Comparison of ENCODE assay signal across 9 cellular contexts in genomic region chr2:232890896-232891601, GRCh38. TPM values are rescaled to one million over a fixed set of nuclear protein-coding genes. Genes with fewer than 3 reads are reported as not detected.
DNase-seq lines count a peak whose midpoint lies in the region; ATAC-seq and TF ChIP-seq lines count a peak whose summit lies in the region.
"Had no signal": no experiment of that assay in that cellular context is flagged by ENCODE, and none has a peak within 500 bp of the region (broad histone marks: within the 10 kb centered on the region; RNA-seq: fewer than 3 reads in every experiment).

No MANE protein-coding gene starts in this region.

- 13 to 16% (median 16%) methylated on average over 23 of the region's 23 CpGs for WGBS in psoas muscle, 3 donors

- TF ChIP-seq RAD21 in HCT116 (IDR thresholded peaks at IDR 0.05; ENCODE audit: low read depth), result peak; percentile 34; the same call in 1 of the 2 replicates

- H3K36me3 ChIP-seq in HCT116 (ENCODE audit: control insufficient read depth in 1 of 2, insufficient read depth in 2 of 2, low read length in 2 of 2) (no peaks in the 10 kb centered on the region), PC-9 (ENCODE audit: low read depth) (no peaks in the 10 kb centered on the region), psoas muscle (ENCODE audit: insufficient read depth in 1 of 2, low read depth in 1 of 2) (no peaks in the 10 kb centered on the region)

- H3K9me3 ChIP-seq in HCT116 (ENCODE audit: control insufficient read depth in 1 of 2, insufficient read depth in 1 of 2, low read depth in 1 of 2, low read length in 2 of 2) (no peaks in the 10 kb centered on the region), PC-9 (ENCODE audit: insufficient read depth, low read depth) (no peaks in the 10 kb centered on the region), psoas muscle (no peaks in the 10 kb centered on the region)

- no peak for TF ChIP-seq POLR2A in HCT116 (IDR thresholded peaks at IDR 0.05; ENCODE audit: borderline replicate concordance, extremely low read depth, insufficient read depth, insufficient read length)

- no peaks in the 10 kb centered on the region for H4K20me1 ChIP-seq in HCT116 (ENCODE audit: insufficient read depth)
- no peaks in the 10 kb centered on the region for H4K20me1 ChIP-seq in PC-9 (ENCODE audit: insufficient read depth)

- peak overlapping the region; percentile 39 for H2AFZ ChIP-seq in HCT116 (ENCODE audit: low read depth, low read length, poor library complexity, severe bottlenecking)
- no peak overlapping the region for H2AFZ ChIP-seq in PC-9

- H3K9ac ChIP-seq in HCT116 (ENCODE audit: low read length), result peak overlapping the region; percentile 58

- H3K4me2 ChIP-seq in HCT116 (ENCODE audit: low read length) (peak overlapping the region; percentile 97), PC-9 (no peak overlapping the region)

- peaks cover 21% of the 10 kb centered on the region; the same call in 1 of the 2 replicates for H3F3A ChIP-seq in PC-9 (ENCODE audit: insufficient read depth, low read depth)

- TSS peak; percentile 56 for BruUV-seq in HCT116 (replicated peaks; lab: Mats Ljungman, UMichigan)
- BruUV-seq in PC-9 (replicated peaks; lab: Mats Ljungman, UMichigan), result TSS peak; percentile 69

- no peak for TF ChIP-seq CTCF in HCT116 (IDR thresholded peaks at IDR 0.05 in 2 of 3, conservative IDR thresholded peaks at IDR 0.05 in 1 of 3; ENCODE audit: borderline replicate concordance in 1 of 3, insufficient read depth in 1 of 3, low read depth in 2 of 3, low read length in 2 of 3)
- TF ChIP-seq CTCF in PC-9 (conservative IDR thresholded peaks at IDR 0.05), result no peak
- TF ChIP-seq CTCF in fibroblast of pulmonary artery (IDR thresholded peaks at IDR 0.05; ENCODE audit: low read length, missing control alignments), result no peak
- TF ChIP-seq CTCF in psoas muscle (IDR thresholded peaks at IDR 0.05), result no peak

- intact Hi-C loops in HCT116 (cut with micrococcal nuclease), result loop anchor here (5.0 kb wide), 1 partner anchor 96 kb away; no protein-coding TSS in a partner anchor
- intact Hi-C loops in PC-9 (cut with micrococcal nuclease; ENCODE audit: unreplicated experiment), result loop anchor here (1.0 to 2.0 kb wide), 3 partner anchors 35 to 275 kb away; no protein-coding TSS in a partner anchor
- intact Hi-C loops in psoas muscle (cut with DNase I), result no loop called here

- DNase-seq in HCT116 (ENCODE audit: low read depth, low spot score) (peak; percentile 77), PC-9 (peak; percentile 62 to 99), fibroblast of pulmonary artery (ENCODE audit: low read depth) (peak; percentile 26), psoas muscle (peak; percentile 43 to 75), NCI-H2227 (lab: John Stamatoyannopoulos, UW; ENCODE audit: unreplicated experiment) (no peak), T1000 (lab: John Stamatoyannopoulos, UW) (no peak), Ammon's horn (ENCODE audit: low spot score) (no peak)
- DNase-seq in stimulated activated CD4-positive, alpha-beta T cell treated with anti-CD3 and anti-CD28 coated beads, Interleukin-4, amount 100 ng/mL, for 24 hours, result no peak
- DNase-seq: NCI-H345 had no signal

- H3K9me2 ChIP-seq in HCT116 (ENCODE audit: insufficient read depth) (no peaks in the 10 kb centered on the region), PC-9 (ENCODE audit: insufficient read depth) (no peaks in the 10 kb centered on the region)

- H3K4me1 ChIP-seq in HCT116 (ENCODE audit: control insufficient read depth in 1 of 2, insufficient read depth in 2 of 2, low read length in 2 of 2), result peaks cover 15 to 39% of the 10 kb centered on the region in 2 experiments
- H3K4me1 ChIP-seq in PC-9 (replicated peaks; ENCODE audit: insufficient read depth), result peaks cover 3% of the 10 kb centered on the region
- peaks cover 8% of the 10 kb centered on the region for H3K4me1 ChIP-seq in psoas muscle

- H3K79me2 ChIP-seq in HCT116 (ENCODE audit: insufficient read depth, low read length) (no peaks in the 10 kb centered on the region), PC-9 (ENCODE audit: low read depth) (no peaks in the 10 kb centered on the region)

- H3K4me3 ChIP-seq in HCT116 (replicated peaks in 1 of 2; ENCODE audit: low read depth in 1 of 2, low read length in 2 of 2) (peak overlapping the region; percentile 64), PC-9 (no peak overlapping the region), fibroblast of pulmonary artery (replicated peaks; ENCODE audit: low read depth, low read length) (no peak overlapping the region), psoas muscle (peak overlapping the region; percentile 11)

- ATAC-seq in HCT116 (peak; percentile 89), psoas muscle (peak; percentile 76 to 89 (median 86))

- H3K27me3 ChIP-seq in HCT116 (ENCODE audit: insufficient read depth, low read length) (no peaks in the 10 kb centered on the region), PC-9 (ENCODE audit: insufficient read depth, low read depth) (no peaks in the 10 kb centered on the region), psoas muscle (ENCODE audit: insufficient read depth in 3 of 3, low read length in 2 of 3) (no peaks in the 10 kb centered on the region)

- CTCF ChIA-PET in HCT116 (lab: Charles Lee) (interaction anchor here (1.5 kb wide), 1 partner anchor 137 kb away, joined by 6 read pairs; no protein-coding TSS in a partner anchor), PC-9 (lab: Charles Lee) (interaction anchor here (0.6 to 1.3 kb wide), 4 partner anchors 80 to 361 kb away, joined by 3 to 7 read pairs (median 4); partner anchors contain the start of gene ATG16L1)

- POLR2A ChIA-PET in HCT116 (lab: Charles Lee) (interaction anchor here (1.2 to 1.5 kb wide), 4 partner anchors 8 to 12 kb away, joined by 4 to 10 read pairs (median 6); no protein-coding TSS in a partner anchor), PC-9 (lab: Charles Lee; ENCODE audit: unreplicated experiment) (interaction anchor here (0.5 to 1.5 kb wide), 5 partner anchors 10 to 98 kb away, joined by 3 to 5 read pairs (median 3); no protein-coding TSS in a partner anchor)

- peak overlapping the region; percentile 43; the same call in 1 of the 2 replicates for H3K27ac ChIP-seq in HCT116 (ENCODE audit: low read depth, low read length)
- H3K27ac ChIP-seq in PC-9, result no peak overlapping the region
- H3K27ac ChIP-seq in psoas muscle, result peak overlapping the region; percentile 23

- RAD21 ChIA-PET in HCT116 (lab: Charles Lee; ENCODE audit: low non-redundant PET in 1 of 2, low total read pairs in 2 of 2, uncharacterized antibody in 2 of 2, unreplicated experiment in 2 of 2), result interaction anchor here in 1 of 2 experiments (1.0 kb wide), 1 partner anchor 138 kb away, joined by 5 read pairs; no protein-coding TSS in a partner anchor

TF ChIP-seq in HCT116, 20 proteins besides CTCF, POLR2A, EP300 and RAD21:
- TF ChIP-seq ZFX (IDR thresholded peaks at IDR 0.05), result no peak
- TF ChIP-seq ZNF274 (IDR thresholded peaks at IDR 0.05; ENCODE audit: low read depth, low read length), result no peak
- no peak for TF ChIP-seq CBX3 (IDR thresholded peaks at IDR 0.05; ENCODE audit: low read depth)
- peak; percentile 76 for TF ChIP-seq SP1 (IDR thresholded peaks at IDR 0.05; ENCODE audit: low read depth)
- no peak for TF ChIP-seq FOSL1 (IDR thresholded peaks at IDR 0.05; ENCODE audit: low read depth)
- TF ChIP-seq, protein P1, sequence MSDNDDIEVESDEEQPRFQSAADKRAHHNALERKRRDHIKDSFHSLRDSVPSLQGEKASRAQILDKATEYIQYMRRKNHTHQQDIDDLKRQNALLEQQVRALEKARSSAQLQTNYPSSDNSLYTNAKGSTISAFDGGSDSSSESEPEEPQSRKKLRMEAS (IDR thresholded peaks at IDR 0.05), result peak; percentile 88
- TF ChIP-seq EZH2phosphoT487 (IDR thresholded peaks at IDR 0.05; ENCODE audit: borderline replicate concordance), result no peak
- TF ChIP-seq YY1 (IDR thresholded peaks at IDR 0.05; ENCODE audit: extremely low read depth, insufficient replicate concordance, low read depth, low read length), result peak; percentile 2
- TF ChIP-seq EGR1 (IDR thresholded peaks at IDR 0.05; ENCODE audit: low read depth), result no peak
- no peak for TF ChIP-seq JUND (IDR thresholded peaks at IDR 0.05)
- TF ChIP-seq POLR2AphosphoS5 (IDR thresholded peaks at IDR 0.05; ENCODE audit: low read depth, low read length), result peak; percentile 82
- TF ChIP-seq TCF7L2 (IDR thresholded peaks at IDR 0.05; ENCODE audit: borderline replicate concordance, extremely low read depth, insufficient read depth, insufficient read length), result peak; percentile 61

RNA-seq across cellular contexts. Expression of gene SNORC, which starts 21.0 kb away (rescaled TPM):
- total RNA-seq in HCT116 (2021; ENCODE audit: unreplicated experiment) (14.0 TPM), PC-9 (2021) (10.4 and 20.0 TPM in 2 replicates), psoas muscle (1 to 10 TPM in 1 of 4 donors, under 1 TPM in 3; 0.56 to 2.1 (median 0.60) TPM)
- 8.4 and 8.9 TPM in 2 replicates for polyA plus RNA-seq in HCT116 (2012)
- polyA plus RNA-seq in psoas muscle, result 1 to 10 TPM in 1 of 3 donors, under 1 TPM in 2; 0.06 to 1.1 (median 0.64) TPM

Comparison
In these comparisons a context has a peak if more than half of its experiments do, and no peak if none do; other contexts are left out.
1. DNase-seq: peak in HCT116 (single experiment), PC-9 (2 of 2), fibroblast of pulmonary artery (single experiment) and psoas muscle (2 of 2); none in NCI-H2227 (single experiment), stimulated activated CD4-positive, alpha-beta T cell treated with anti-CD3 and anti-CD28 coated beads, Interleukin-4, amount 100 ng/mL, for 24 hours (single experiment), T1000 (single experiment) and Ammon's horn (single experiment).
2. H3K4me3 ChIP-seq: peak in HCT116 (2 of 2) and psoas muscle (single experiment); none in PC-9 (single experiment) and fibroblast of pulmonary artery (single experiment).
3. intact Hi-C loops: an anchor here in HCT116 (5.0 kb wide) and PC-9 (1.0 to 2.0 kb wide); none called in psoas muscle.